31 cellular contexts compared by ENCODE assay signal in the genomic region with DNA sequence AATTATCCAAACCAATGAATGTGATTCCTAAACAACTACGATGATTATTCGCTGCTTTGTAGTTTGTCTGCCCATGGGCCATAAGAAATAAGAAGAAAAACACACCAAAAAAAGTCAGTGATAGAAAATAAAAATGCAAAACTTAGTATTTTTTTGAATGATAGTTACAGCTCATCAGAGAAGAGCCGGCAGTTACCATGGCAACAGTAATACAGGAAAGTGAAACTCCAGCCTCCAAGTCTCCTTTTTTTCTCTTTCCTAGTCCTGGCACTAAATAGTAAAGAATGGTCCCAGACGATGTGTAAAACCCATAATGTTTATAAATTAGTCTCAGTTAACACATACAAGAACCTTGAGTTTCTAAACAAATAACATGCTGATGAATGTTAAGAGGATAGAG. TPM values are rescaled to one million over a fixed set of nuclear protein-coding genes. Genes with fewer than 3 reads are reported as not detected.
"Had no signal": no experiment of that assay in that cellular context is flagged by ENCODE, and none has a peak within 500 bp of the region (broad histone marks: within the 10 kb centered on the region; RNA-seq: fewer than 3 reads in every experiment).

No MANE protein-coding gene starts in this region.

- H3K9me3 Mint-ChIP-seq: memory B cell; stimulated activated memory B cell treated with anti-CD40 and anti-IgM and Interleukin-4, amounts not matched to agents 10 μg/mL and 1 μg/mL and 100 μg/mL, for 72 hours; type B pancreatic cell had no signal

- H3K4me1 ChIP-seq: gastrocnemius medialis, psoas muscle, spleen, testis, tibial artery had no signal

- H3K27me3 Mint-ChIP-seq: memory B cell; stimulated activated memory B cell treated with anti-CD40 and anti-IgM and Interleukin-4, amounts not matched to agents 10 μg/mL and 1 μg/mL and 100 μg/mL, for 72 hours had no signal

- H3K27ac ChIP-seq: epithelial cell of prostate, gastrocnemius medialis, ovary, psoas muscle, skin epidermis, spleen, testis, tibial artery had no signal

- H3K4me3 ChIP-seq: gastrocnemius medialis, lung, ovary, psoas muscle, skin epidermis, spleen, testis, tibial artery had no signal

- H3K4me1 Mint-ChIP-seq: memory B cell; natural killer cell; stimulated activated memory B cell treated with anti-CD40 and anti-IgM and Interleukin-4, amounts not matched to agents 10 μg/mL and 1 μg/mL and 100 μg/mL, for 72 hours had no signal

- H3K4me3 Mint-ChIP-seq: memory B cell; natural killer cell; stimulated activated memory B cell treated with anti-CD40 and anti-IgM and Interleukin-4, amounts not matched to agents 10 μg/mL and 1 μg/mL and 100 μg/mL, for 72 hours; type B pancreatic cell had no signal

- ATAC-seq: esophagus mucosa; gastrocnemius medialis; left lobe of liver; natural killer cell; psoas muscle; right cardiac atrium; stimulated activated memory B cell treated with anti-CD40 and anti-IgM and Interleukin-4, amounts not matched to agents 10 μg/mL and 1 μg/mL and 100 μg/mL, for 72 hours; stimulated activated naive CD8-positive, alpha-beta T cell treated with anti-CD3 and anti-CD28 coated beads, Interleukin-15, Interleukin-2, amounts not matched to agents 100 U/mL and 50 U/mL, for 24 hours had no signal

- H3K36me3 Mint-ChIP-seq: memory B cell; natural killer cell; stimulated activated memory B cell treated with anti-CD40 and anti-IgM and Interleukin-4, amounts not matched to agents 10 μg/mL and 1 μg/mL and 100 μg/mL, for 72 hours; type B pancreatic cell had no signal

- H3K27ac Mint-ChIP-seq: memory B cell; natural killer cell; stimulated activated memory B cell treated with anti-CD40 and anti-IgM and Interleukin-4, amounts not matched to agents 10 μg/mL and 1 μg/mL and 100 μg/mL, for 72 hours; type B pancreatic cell had no signal

- DNase-seq: cortex of kidney; effector CD4-positive, alpha-beta T cell; foreskin fibroblast; gastrocnemius medialis; kidney; natural killer cell; occipital lobe; ovary; posterior cingulate gyrus; psoas muscle; right cardiac atrium; spleen; stimulated activated CD4-positive, alpha-beta T cell treated with anti-CD3 and anti-CD28 coated beads, Interleukin-4, amount 100 ng/mL, for 4 hours; stimulated activated naive CD8-positive, alpha-beta T cell treated with anti-CD3 and anti-CD28 coated beads, Interleukin-15, Interleukin-2, amounts not matched to agents 100 U/mL and 50 U/mL, for 24 hours; substantia nigra; testis; tibial artery had no signal

- H3K36me3 ChIP-seq: gastrocnemius medialis, ovary, spleen, tibial artery had no signal

- H3K27me3 ChIP-seq: gastrocnemius medialis, ovary, spleen, testis, tibial artery had no signal

RNA-seq across cellular contexts. Expression of a gene that starts 21.6 kb away (rescaled TPM):
- total RNA-seq: dermis microvascular lymphatic vessel endothelial cell, esophagus mucosa, gastrocnemius medialis, glomerular endothelial cell, kidney, left lobe of liver, liver, lung, mononuclear cell, natural killer cell, psoas muscle, renal cortical epithelial cell, right cardiac atrium had no signal
- polyA plus RNA-seq: liver, lung, psoas muscle, right cardiac atrium, urinary bladder had no signal
